Comparison of ENCODE assay signal across 11 cellular contexts in genomic region chr7:2687338-2687869, GRCh38. TPM values are rescaled to one million over a fixed set of nuclear protein-coding genes. Genes with fewer than 3 reads are reported as not detected.
DNase-seq lines count a peak whose midpoint lies in the region; ATAC-seq, FAIRE-seq and TF ChIP-seq lines count a peak whose summit lies in the region.
"Had no signal": no experiment of that assay in that cellular context is flagged by ENCODE, and none has a peak within 500 bp of the region (broad histone marks: within the 10 kb centered on the region; RNA-seq: fewer than 3 reads in every experiment).

No MANE protein-coding gene starts in this region.

- no peaks in the 10 kb centered on the region for H3K9me3 ChIP-seq in keratinocyte (ENCODE audit: control insufficient read depth, low read depth, low read length)
- no peaks in the 10 kb centered on the region for H3K9me3 ChIP-seq in CD4-positive, alpha-beta memory T cell (ENCODE audit: control insufficient read depth in 1 of 2, low read length in 2 of 2)
- H3K9me3 ChIP-seq: testis had no signal

- H3K4me1 ChIP-seq in GM23338 (ENCODE audit: insufficient read depth): no peaks in the 10 kb centered on the region; the same call in 1 of the 2 replicates
- peaks cover 9% of the 10 kb centered on the region for H3K4me1 ChIP-seq in keratinocyte (ENCODE audit: control insufficient read depth, extremely low read depth, insufficient read depth, low read length)
- peaks cover 6% of the 10 kb centered on the region for H3K4me1 ChIP-seq in CD4-positive, alpha-beta memory T cell (ENCODE audit: insufficient read depth, low read length)

- no peak; the same call in 1 of the 3 replicates for ATAC-seq in GM23338
- ATAC-seq: activated CD8-positive, alpha-beta T cell treated with anti-CD3 and anti-CD28 coated beads for 36 hours had no signal

- no peak for FAIRE-seq in keratinocyte (lab: Jason Lieb, UNC)

- H3K4me3 Mint-ChIP-seq in GM23338: peak overlapping the region; percentile 49; the same call in 2 of the 3 replicates
- H3K4me3 Mint-ChIP-seq in CD4-positive, alpha-beta memory T cell: no peak overlapping the region
- H3K4me3 Mint-ChIP-seq: activated CD8-positive, alpha-beta T cell treated with anti-CD3 and anti-CD28 coated beads for 36 hours had no signal

- H3K27ac ChIP-seq in GM23338 (ENCODE audit: low read depth) (no peak overlapping the region), keratinocyte (ENCODE audit: control insufficient read depth, insufficient read depth, low read length) (no peak overlapping the region)
- no peak overlapping the region for H3K27ac ChIP-seq in CD4-positive, alpha-beta memory T cell (ENCODE audit: low read depth, low read length)
- H3K27ac ChIP-seq: testis had no signal

- H3K4me1 Mint-ChIP-seq in GM23338: peaks cover 13% of the 10 kb centered on the region
- H3K4me1 Mint-ChIP-seq in CD4-positive, alpha-beta memory T cell: peaks cover 2 to 10% (median 5%) of the 10 kb centered on the region in 4 donors

- H3K79me2 ChIP-seq in GM23338 (replicated peaks; ENCODE audit: insufficient read depth) (no peaks in the 10 kb centered on the region), keratinocyte (ENCODE audit: control insufficient read depth, insufficient read depth, low read length) (no peaks in the 10 kb centered on the region)

- H3K27me3 ChIP-seq in GM23338 (ENCODE audit: insufficient read depth): peaks cover 25% of the 10 kb centered on the region
- peaks cover 42% of the 10 kb centered on the region for H3K27me3 ChIP-seq in keratinocyte (ENCODE audit: control insufficient read depth, extremely low read depth, insufficient read depth, low read length)
- H3K27me3 ChIP-seq in CD4-positive, alpha-beta memory T cell (ENCODE audit: insufficient read depth, low read length): peaks cover 11% of the 10 kb centered on the region
- H3K27me3 ChIP-seq: testis had no signal

- no peak for TF ChIP-seq CTCF in GM23338 (conservative IDR thresholded peaks at IDR 0.05; ENCODE audit: low read depth in 2 of 2)
- TF ChIP-seq CTCF in keratinocyte (optimal IDR thresholded peaks at IDR 0.05 in 1 of 3, IDR thresholded peaks at IDR 0.05 in 1 of 3, conservative IDR thresholded peaks at IDR 0.05 in 1 of 3; ENCODE audit: extremely low read depth in 1 of 3, insufficient read depth in 2 of 3, low read length in 3 of 3): no peak

- no peaks in the 10 kb centered on the region; the same call in 2 of the 3 replicates for H3K36me3 Mint-ChIP-seq in GM23338 (ENCODE audit: low read depth)
- no peaks in the 10 kb centered on the region for H3K36me3 Mint-ChIP-seq in CD4-positive, alpha-beta memory T cell

- H3K9ac ChIP-seq in keratinocyte (ENCODE audit: control insufficient read depth, extremely low read depth, insufficient read depth, low read length): no peak overlapping the region

- H3K4me2 ChIP-seq in GM23338 (peak overlapping the region; percentile 87), keratinocyte (ENCODE audit: control insufficient read depth, extremely low read depth, insufficient read depth, low read depth, low read length) (peak overlapping the region; percentile 22)

- no peak overlapping the region for H3K27ac Mint-ChIP-seq in GM23338
- no peak overlapping the region for H3K27ac Mint-ChIP-seq in CD4-positive, alpha-beta memory T cell
- H3K27ac Mint-ChIP-seq: activated CD8-positive, alpha-beta T cell treated with anti-CD3 and anti-CD28 coated beads for 36 hours had no signal

- peak overlapping the region; percentile 87 for H2AFZ ChIP-seq in GM23338
- H2AFZ ChIP-seq in keratinocyte (ENCODE audit: control insufficient read depth, low read length): no peak overlapping the region

- H3K4me3 ChIP-seq in GM23338 (peak overlapping the region; percentile 65), keratinocyte (ENCODE audit: control insufficient read depth in 2 of 3, extremely low read depth in 1 of 3, insufficient read depth in 2 of 3, low read depth in 1 of 3, low read length in 3 of 3) (no peak overlapping the region)
- no peak overlapping the region for H3K4me3 ChIP-seq in CD4-positive, alpha-beta memory T cell (ENCODE audit: low read length in 2 of 2)

- intact Hi-C loops in CD4-positive, alpha-beta memory T cell (cut with micrococcal nuclease): no loop called here

- H3K36me3 ChIP-seq in GM23338 (ENCODE audit: insufficient read depth) (no peaks in the 10 kb centered on the region), keratinocyte (ENCODE audit: control insufficient read depth in 2 of 2, extremely low read depth in 1 of 2, insufficient read depth in 2 of 2, low read length in 2 of 2) (no peaks in the 10 kb centered on the region)
- no peaks in the 10 kb centered on the region for H3K36me3 ChIP-seq in CD4-positive, alpha-beta memory T cell (ENCODE audit: insufficient read depth, low read length)

- peak; percentile 61 for DNase-seq in A172 (ENCODE audit: low spot score)
- DNase-seq in GM23338 (ENCODE audit: low spot score): no peak
- DNase-seq in SW480 (ENCODE audit: low spot score): peak; percentile 33
- DNase-seq in keratinocyte (ENCODE audit: low read depth, low spot score): no peak
- no peak for DNase-seq in GF-D8 (lab: John Stamatoyannopoulos, UW)
- DNase-seq in activated CD4-positive, CD25-positive, alpha-beta regulatory T cell treated with anti-CD3 and anti-CD28 coated beads, Interleukin-2, amount 50 U/mL, for 72 hours: no peak
- DNase-seq in CD4-positive, alpha-beta memory T cell: no peak
- no peak for DNase-seq in activated CD4-positive, alpha-beta T cell treated with anti-CD3 and anti-CD28 coated beads, Interleukin-2, amount 50 U/mL, for 1 hour
- DNase-seq: activated CD8-positive, alpha-beta T cell treated with anti-CD3 and anti-CD28 coated beads for 36 hours; NCI-H82; testis had no signal

- H3K27me3 Mint-ChIP-seq in GM23338 (ENCODE audit: insufficient read depth, low read depth, poor library complexity): peaks cover 26% of the 10 kb centered on the region
- H3K27me3 Mint-ChIP-seq in CD4-positive, alpha-beta memory T cell: peaks cover 26 to 30% of the 10 kb centered on the region in 2 donors

- 0 out of 2 replicates have a peak, but pooled peaks cover 9% of the 10 kb centered on the region for H3F3A ChIP-seq in GM23338 (replicated peaks; ENCODE audit: low read depth)

- H3K9me1 ChIP-seq in keratinocyte (ENCODE audit: control insufficient read depth, extremely low read depth, insufficient read depth, low read length): no peaks in the 10 kb centered on the region

- H4K20me1 ChIP-seq in GM23338 (replicated peaks; ENCODE audit: insufficient read depth) (no peaks in the 10 kb centered on the region), keratinocyte (ENCODE audit: control insufficient read depth, extremely low read depth, insufficient read depth, low read length) (no peaks in the 10 kb centered on the region)

- dilution Hi-C loops in keratinocyte (cut with MboI; ENCODE audit: extremely low pct_ligation_motif_present, low sequenced_read_pairs): no loop called here

- POLR2A ChIA-PET in CD4-positive, alpha-beta memory T cell (lab: Charles Lee; ENCODE audit: partially characterized antibody): interaction anchor here (0.6 kb wide), 1 partner anchor 34 kb away, joined by 4 read pairs; no protein-coding TSS in a partner anchor

- CTCF ChIA-PET in CD4-positive, alpha-beta memory T cell (lab: Charles Lee; ENCODE audit: partially characterized antibody): interaction anchor here (1.5 kb wide), 1 partner anchor 17 kb away, joined by 4 read pairs; no protein-coding TSS in a partner anchor

- 0 out of 3 replicates have a peak, but pooled peaks cover 2% of the 10 kb centered on the region for H3K9me3 Mint-ChIP-seq in GM23338
- peaks cover 0 to 2% (median 0%) of the 10 kb centered on the region in 8 donors for H3K9me3 Mint-ChIP-seq in CD4-positive, alpha-beta memory T cell
- H3K9me3 Mint-ChIP-seq: activated CD8-positive, alpha-beta T cell treated with anti-CD3 and anti-CD28 coated beads for 36 hours had no signal

- no peaks in the 10 kb centered on the region for H3K9me2 ChIP-seq in GM23338 (ENCODE audit: insufficient read depth)

TF ChIP-seq in GM23338, 12 proteins besides CTCF, POLR2A, EP300 and RAD21 (continues in another document):
- no peak for TF ChIP-seq STAT1 (IDR thresholded peaks at IDR 0.05; ENCODE audit: unreplicated experiment)
- TF ChIP-seq EZH2 (IDR thresholded peaks at IDR 0.05; ENCODE audit: low read depth, unreplicated experiment): no peak

RNA-seq across cellular contexts. Expression of gene AMZ1, which starts 0.6 kb away (rescaled TPM):
- total RNA-seq in A172 (2014; rRNA removed; shearing (Covaris generic)): 0.07 and 0.28 TPM in 2 replicates
- 0.73 and 1.6 TPM in 2 replicates for total RNA-seq in GM23338 (2014; rRNA removed; shearing (Covaris generic))
- polyA plus RNA-seq in GM23338 (2016; fragmentation: Nextera tagmentation; extraction: Ambion mirVana): 2.0 and 4.5 TPM in 2 replicates
- polyA plus RNA-seq in keratinocyte: 0.01 to 0.04 TPM in 2 of 3 replicates, not detected in the other
- not detected for polyA plus RNA-seq in keratinocyte (2011; ENCODE audit: low read depth)
- polyA plus RNA-seq in keratinocyte (2011; cell fraction: cytosol; rRNA removed): 0.01 and 0.03 TPM in 2 replicates
- polyA plus RNA-seq in keratinocyte (2011; cell fraction: nucleus; rRNA removed): 0.08 TPM in 1 of 2 replicates, not detected in the other
- polyA plus RNA-seq in keratinocyte (2012; ENCODE audit: low replicate concordance): 0.07 TPM in 1 of 2 replicates, not detected in the other
- polyA minus RNA-seq in keratinocyte: not detected in 3 replicates
- polyA minus RNA-seq in keratinocyte (2011; cell fraction: cytosol; rRNA and poly(A)+ RNA removed): not detected
- not detected in 2 replicates for polyA minus RNA-seq in keratinocyte (2011; cell fraction: nucleus; rRNA and poly(A)+ RNA removed)
- total RNA-seq in CD4-positive, alpha-beta memory T cell: 1 to 10 TPM; 1.6 to 2.0 TPM
- polyA plus RNA-seq in CD4-positive, alpha-beta memory T cell: under 1 TPM in 1 of 2 donors, not detected in 1; 0.15 TPM

RNA-seq across cellular contexts. Expression of gene TTYH3, which starts 55.6 kb away (rescaled TPM):
- 34.3 and 42.4 TPM in 2 replicates for total RNA-seq in A172 (2014; rRNA removed; shearing (Covaris generic))
- 113 and 126 TPM in 2 replicates for total RNA-seq in GM23338 (2014; rRNA removed; shearing (Covaris generic))
- polyA plus RNA-seq in GM23338 (2016; fragmentation: Nextera tagmentation; extraction: Ambion mirVana) (59.6 and 62.3 TPM in 2 replicates), keratinocyte (8.5 to 18.5 TPM (median 16.1 TPM) in 3 replicates)
- 2.8 TPM for polyA plus RNA-seq in keratinocyte (2011; ENCODE audit: low read depth)
- 7.1 and 19.6 TPM in 2 replicates for polyA plus RNA-seq in keratinocyte (2011; cell fraction: cytosol; rRNA removed)
- 34.9 and 55.9 TPM in 2 replicates for polyA plus RNA-seq in keratinocyte (2011; cell fraction: nucleus; rRNA removed)
- polyA plus RNA-seq in keratinocyte (2012; ENCODE audit: low replicate concordance): 13.4 and 40.4 TPM in 2 replicates
- polyA minus RNA-seq in keratinocyte: 17.6 to 43.1 TPM (median 18.0 TPM) in 3 replicates
- polyA minus RNA-seq in keratinocyte (2011; cell fraction: cytosol; rRNA and poly(A)+ RNA removed): 73.5 TPM
- polyA minus RNA-seq in keratinocyte (2011; cell fraction: nucleus; rRNA and poly(A)+ RNA removed): 48.0 and 57.9 TPM in 2 replicates
- 10 to 100 TPM; 10.3 to 12.0 TPM for total RNA-seq in CD4-positive, alpha-beta memory T cell
- 1 to 10 TPM in 1 of 2 donors, under 1 TPM in 1; 0.14 to 1.3 TPM for polyA plus RNA-seq in CD4-positive, alpha-beta memory T cell

Comparison
In these comparisons a context has a peak if more than half of its experiments do, and no peak if none do; other contexts are left out.
1. DNase-seq: peak in A172 (single experiment) and SW480 (single experiment); none in GM23338 (single experiment), keratinocyte (single experiment), GF-D8 (single experiment), activated CD4-positive, CD25-positive, alpha-beta regulatory T cell treated with anti-CD3 and anti-CD28 coated beads, Interleukin-2, amount 50 U/mL, for 72 hours (single experiment), CD4-positive, alpha-beta memory T cell (0 of 5) and activated CD4-positive, alpha-beta T cell treated with anti-CD3 and anti-CD28 coated beads, Interleukin-2, amount 50 U/mL, for 1 hour (single experiment).